In genomic region chr1:101262601-101263348, GRCh38 we compare ENCODE assay signal across 8 cellular contexts. TPM values are rescaled to one million over a fixed set of nuclear protein-coding genes. Genes with fewer than 3 reads are reported as not detected.
DNase-seq lines count a peak whose midpoint lies in the region; ATAC-seq and TF ChIP-seq lines count a peak whose summit lies in the region.

No MANE protein-coding gene starts in this region.

- H3K4me1 ChIP-seq in suprapubic skin = peaks cover 24% of the 10 kb centered on the region

- peaks cover 85% of the 10 kb centered on the region for H3K4me1 Mint-ChIP-seq in CD4-positive, alpha-beta T cell (ENCODE audit: low read depth)
- peaks cover 84% of the 10 kb centered on the region for H3K4me1 Mint-ChIP-seq in activated CD4-positive, alpha-beta memory T cell treated with anti-CD3 and anti-CD28 coated beads, Interleukin-2, amount 10 ng/mL, durations not matched to agents 7 days and 5 days

- H3K4me3 ChIP-seq in suprapubic skin (no peak overlapping the region), WERI-Rb-1 (ENCODE audit: low read depth, low read length) (no peak overlapping the region)

- no peaks in the 10 kb centered on the region for H3K36me3 Mint-ChIP-seq in CD4-positive, alpha-beta T cell (ENCODE audit: low read depth)
- H3K36me3 Mint-ChIP-seq in activated CD4-positive, alpha-beta memory T cell treated with anti-CD3 and anti-CD28 coated beads, Interleukin-2, amount 10 ng/mL, durations not matched to agents 7 days and 5 days (ENCODE audit: low read depth) = peaks cover 10% of the 10 kb centered on the region

- POLR2A ChIA-PET in CD4-positive, alpha-beta T cell (lab: Charles Lee) = interaction anchor here (0.6 to 5.1 kb wide), 12 partner anchors 11 to 333 kb away, joined by 3 to 55 read pairs (median 5); partner anchors contain the start of gene S1PR1
- POLR2A ChIA-PET in activated CD4-positive, alpha-beta memory T cell treated with anti-CD3 and anti-CD28 coated beads, Interleukin-2, amount 10 ng/mL, durations not matched to agents 7 days and 5 days (lab: Charles Lee) = interaction anchor here (0.9 to 13.7 kb wide), 13 partner anchors 11 to 367 kb away, joined by 3 to 144 read pairs (median 3); partner anchors contain the start of genes S1PR1 and SLC30A7

- no peak overlapping the region for H3K27ac ChIP-seq in CD4-positive, alpha-beta T cell (ENCODE audit: low read depth, low read length)
- H3K27ac ChIP-seq in suprapubic skin (no peak overlapping the region), WERI-Rb-1 (no peak overlapping the region)

- no peaks in the 10 kb centered on the region for H3K9me3 Mint-ChIP-seq in CD4-positive, alpha-beta T cell
- H3K9me3 Mint-ChIP-seq in activated CD4-positive, alpha-beta memory T cell treated with anti-CD3 and anti-CD28 coated beads, Interleukin-2, amount 10 ng/mL, durations not matched to agents 7 days and 5 days = peaks cover 3% of the 10 kb centered on the region

- peak overlapping the region; percentile 88 for H3K27ac Mint-ChIP-seq in CD4-positive, alpha-beta T cell
- peak overlapping the region; percentile 70 for H3K27ac Mint-ChIP-seq in activated CD4-positive, alpha-beta memory T cell treated with anti-CD3 and anti-CD28 coated beads, Interleukin-2, amount 10 ng/mL, durations not matched to agents 7 days and 5 days

- TF ChIP-seq EP300 in suprapubic skin (IDR thresholded peaks at IDR 0.05) = no peak

- DNase-seq in CD4-positive, alpha-beta T cell = peak in 1 of 10 experiments; percentile 12
- peak; percentile 39 for DNase-seq in activated CD4-positive, alpha-beta memory T cell treated with anti-CD3 and anti-CD28 coated beads, Interleukin-2, amount 10 ng/mL, durations not matched to agents 7 days and 5 days
- DNase-seq in medulla oblongata (ENCODE audit: extremely low spot score) (peak; percentile 45), NCI-H510A (lab: John Stamatoyannopoulos, UW) (no peak), mucosa of gallbladder (ENCODE audit: low spot score) (no peak), suprapubic skin (ENCODE audit: low spot score in 2 of 2) (no peak), WERI-Rb-1 (no peak)

- CTCF ChIA-PET in CD4-positive, alpha-beta T cell (lab: Charles Lee) = interaction anchor here (1.0 to 4.7 kb wide), 3 partner anchors 16 to 26 kb away, joined by 3 to 26 read pairs (median 3); no protein-coding TSS in a partner anchor
- CTCF ChIA-PET in activated CD4-positive, alpha-beta memory T cell treated with anti-CD3 and anti-CD28 coated beads, Interleukin-2, amount 10 ng/mL, durations not matched to agents 7 days and 5 days (lab: Charles Lee) = interaction anchor here (0.8 to 4.3 kb wide), 6 partner anchors 15 to 251 kb away, joined by 3 to 16 read pairs (median 8); no protein-coding TSS in a partner anchor

- peak; percentile 55 for ATAC-seq in CD4-positive, alpha-beta T cell (ENCODE audit: poor library complexity)
- ATAC-seq in HG03354 (IDR thresholded peaks at IDR 0.05; ENCODE audit: poor library complexity, severe bottlenecking, unreplicated experiment) = peak; percentile 47

- intact Hi-C loops in CD4-positive, alpha-beta T cell (cut with DNase I, micrococcal nuclease) = loop anchor here in 1 of 2 experiments (2.0 kb wide), 1 partner anchor 46 kb away; no protein-coding TSS in a partner anchor

- 7% methylated on average over 6 of the region's 6 CpGs for whole genome bisulfite sequencing in suprapubic skin

- no peaks in the 10 kb centered on the region for H3K9me3 ChIP-seq in CD4-positive, alpha-beta T cell (ENCODE audit: control insufficient read depth, low read length)
- H3K9me3 ChIP-seq in suprapubic skin (no peaks in the 10 kb centered on the region), WERI-Rb-1 (ENCODE audit: severe bottlenecking) (no peaks in the 10 kb centered on the region)

- TF ChIP-seq CTCF in CD4-positive, alpha-beta T cell (IDR thresholded peaks at IDR 0.05) = no peak
- TF ChIP-seq CTCF in suprapubic skin (IDR thresholded peaks at IDR 0.05) = no peak
- no peak for TF ChIP-seq CTCF in WERI-Rb-1 (IDR thresholded peaks at IDR 0.05; ENCODE audit: low read depth, low read length)

- no peaks in the 10 kb centered on the region for H3K27me3 ChIP-seq in CD4-positive, alpha-beta T cell (ENCODE audit: control insufficient read depth, insufficient read depth, low read length)
- H3K27me3 ChIP-seq in suprapubic skin (no peaks in the 10 kb centered on the region), WERI-Rb-1 (ENCODE audit: insufficient read depth, low read depth, severe bottlenecking) (peaks cover 9% of the 10 kb centered on the region)

- H3K27me3 Mint-ChIP-seq in CD4-positive, alpha-beta T cell = no peaks in the 10 kb centered on the region
- no peaks in the 10 kb centered on the region for H3K27me3 Mint-ChIP-seq in activated CD4-positive, alpha-beta memory T cell treated with anti-CD3 and anti-CD28 coated beads, Interleukin-2, amount 10 ng/mL, durations not matched to agents 7 days and 5 days

- H3K36me3 ChIP-seq in suprapubic skin (no peaks in the 10 kb centered on the region), WERI-Rb-1 (no peaks in the 10 kb centered on the region)

- TF ChIP-seq POLR2A in suprapubic skin (IDR thresholded peaks at IDR 0.05) = no peak

- H3K4me3 Mint-ChIP-seq in CD4-positive, alpha-beta T cell = peak overlapping the region; percentile 83
- peak overlapping the region; percentile 23 for H3K4me3 Mint-ChIP-seq in activated CD4-positive, alpha-beta memory T cell treated with anti-CD3 and anti-CD28 coated beads, Interleukin-2, amount 10 ng/mL, durations not matched to agents 7 days and 5 days

RNA-seq across cellular contexts. Expression of gene S1PR1, which starts 26.0 kb away (rescaled TPM):
- 100 to 1,000 TPM; 397 to 414 TPM for total RNA-seq in CD4-positive, alpha-beta T cell
- 100 to 1,000 TPM; 219 to 220 TPM for total RNA-seq in activated CD4-positive, alpha-beta memory T cell treated with anti-CD3 and anti-CD28 coated beads, Interleukin-2, amount 10 ng/mL, durations not matched to agents 7 days and 5 days
- 14.6 TPM for total RNA-seq in mucosa of gallbladder
- total RNA-seq in suprapubic skin = 10 to 100 TPM; 11.4 to 50.6 (median 26.0) TPM

Comparison
In these comparisons a context has a peak if more than half of its experiments do, and no peak if none do; other contexts are left out.
1. DNase-seq: peak in activated CD4-positive, alpha-beta memory T cell treated with anti-CD3 and anti-CD28 coated beads, Interleukin-2, amount 10 ng/mL, durations not matched to agents 7 days and 5 days (single experiment) and medulla oblongata (single experiment); none in NCI-H510A (single experiment), mucosa of gallbladder (single experiment), suprapubic skin (0 of 2) and WERI-Rb-1 (single experiment).
2. RNA of gene S1PR1, which starts 26.0 kb away (total RNA-seq): 397 to 414 TPM in CD4-positive, alpha-beta T cell and 219 to 220 TPM in activated CD4-positive, alpha-beta memory T cell treated with anti-CD3 and anti-CD28 coated beads, Interleukin-2, amount 10 ng/mL, durations not matched to agents 7 days and 5 days; 11.4 to 50.6 TPM in suprapubic skin and 14.6 TPM in mucosa of gallbladder (single experiment); every median in the first group is over 4 times any median in the second.